In the genomic region with DNA sequence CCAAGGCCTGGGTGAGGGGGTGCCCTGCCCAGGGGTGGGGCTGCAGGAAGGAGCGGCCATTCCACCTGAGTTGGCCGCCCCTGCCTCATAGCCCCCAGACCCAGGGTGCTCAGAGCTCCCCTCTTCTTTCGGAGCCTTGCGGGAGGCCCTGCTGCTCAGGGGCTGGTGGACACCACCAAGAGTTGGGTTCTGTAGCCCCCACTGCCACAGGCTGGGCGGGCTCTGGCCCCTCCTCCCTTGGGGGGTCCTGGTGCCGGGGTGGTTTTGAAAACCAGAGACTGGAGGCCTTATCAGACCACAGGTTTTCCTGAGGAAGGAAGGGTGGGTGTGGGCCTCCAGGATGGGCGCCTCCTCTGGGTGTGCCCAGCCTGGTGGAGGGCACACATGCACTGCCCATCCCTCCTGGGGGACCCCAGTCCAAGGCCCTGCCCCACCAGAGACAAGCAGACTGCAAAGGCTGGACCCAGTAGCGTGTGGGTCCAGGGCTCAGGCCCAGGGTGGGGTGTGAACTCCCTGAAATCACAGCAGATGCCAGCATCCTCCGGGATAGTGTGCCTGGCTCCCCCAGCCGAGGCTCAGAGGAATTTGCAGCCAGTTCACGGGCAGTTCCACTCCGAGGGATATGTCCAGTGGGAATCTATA, we compare ENCODE assay signal across 20 cellular contexts. TPM values are rescaled to one million over a fixed set of nuclear protein-coding genes. Genes with fewer than 3 reads are reported as not detected.
"Had no signal": no experiment of that assay in that cellular context is flagged by ENCODE, and none has a peak within 500 bp of the region (broad histone marks: within the 10 kb centered on the region; RNA-seq: fewer than 3 reads in every experiment).

No MANE protein-coding gene starts in this region.

- H3K9me3 Mint-ChIP-seq: activated T-helper 1 cell treated with anti-CD3 and anti-CD28 coated beads, Interleukin-12 subunit alpha, Interleukin-12 subunit beta, Interleukin-2, Interleukin-4 antibody, amounts not matched to agents 30 ng/mL and 10 ng/mL and 1 ng/mL, durations not matched to agents 14 hours and 24 hours and 36 hours; natural killer cell had no signal

- DNase-seq: activated CD4-positive, alpha-beta T cell treated with anti-CD3 and anti-CD28 coated beads for 4 hours; activated CD8-positive, alpha-beta T cell treated with anti-CD3 and anti-CD28 coated beads, Interleukin-2, amount 10 ng/mL, durations not matched to agents 7 days and 5 days; activated naive CD4-positive, alpha-beta T cell; aorta; cortex of kidney; effector CD8-positive, alpha-beta T cell; gastrocnemius medialis; hippocampal formation; natural killer cell; ovary; SIG-M5; stimulated activated CD4-positive, alpha-beta T cell treated with anti-CD3 and anti-CD28 coated beads, Interleukin-4, amount 100 ng/mL, for 4 hours; stomach; WERI-Rb-1 had no signal

- H3K27ac ChIP-seq: ovary, stomach, thoracic aorta, WERI-Rb-1 had no signal

- H3K36me3 ChIP-seq: gastrocnemius medialis, ovary, stomach, thoracic aorta, WERI-Rb-1 had no signal

- H3K9me3 ChIP-seq: gastrocnemius medialis, ovary, stomach, thoracic aorta had no signal

- H3K4me3 ChIP-seq: gastrocnemius medialis, ovary, stomach, thoracic aorta had no signal

- H3K27me3 ChIP-seq: gastrocnemius medialis, ovary had no signal

- H3K4me3 Mint-ChIP-seq: activated CD8-positive, alpha-beta T cell treated with anti-CD3 and anti-CD28 coated beads, Interleukin-2, amount 10 ng/mL, durations not matched to agents 7 days and 5 days; activated T-helper 1 cell treated with anti-CD3 and anti-CD28 coated beads, Interleukin-12 subunit alpha, Interleukin-12 subunit beta, Interleukin-2, Interleukin-4 antibody, amounts not matched to agents 30 ng/mL and 10 ng/mL and 1 ng/mL, durations not matched to agents 14 hours and 24 hours and 36 hours; natural killer cell had no signal

- ATAC-seq: activated CD8-positive, alpha-beta T cell treated with anti-CD3 and anti-CD28 coated beads, Interleukin-2, amount 10 ng/mL, durations not matched to agents 7 days and 5 days; gastrocnemius medialis; natural killer cell had no signal

- H3K27ac Mint-ChIP-seq: activated CD8-positive, alpha-beta T cell treated with anti-CD3 and anti-CD28 coated beads, Interleukin-2, amount 10 ng/mL, durations not matched to agents 7 days and 5 days; activated T-helper 1 cell treated with anti-CD3 and anti-CD28 coated beads, Interleukin-12 subunit alpha, Interleukin-12 subunit beta, Interleukin-2, Interleukin-4 antibody, amounts not matched to agents 30 ng/mL and 10 ng/mL and 1 ng/mL, durations not matched to agents 14 hours and 24 hours and 36 hours; natural killer cell had no signal

- H3K36me3 Mint-ChIP-seq: natural killer cell had no signal

- H3K4me1 Mint-ChIP-seq: natural killer cell had no signal

RNA-seq across cellular contexts. Expression of gene ABHD16B, which starts 16.8 kb away (rescaled TPM):
- total RNA-seq: activated CD8-positive, alpha-beta T cell treated with anti-CD3 and anti-CD28 coated beads, Interleukin-2, amount 10 ng/mL, durations not matched to agents 7 days and 5 days; activated T-helper 1 cell treated with anti-CD3 and anti-CD28 coated beads, Interleukin-12 subunit alpha, Interleukin-12 subunit beta, Interleukin-2, Interleukin-4 antibody, amounts not matched to agents 30 ng/mL and 10 ng/mL and 1 ng/mL, durations not matched to agents 14 hours and 24 hours and 36 hours; aorta; gastrocnemius medialis; lung microvascular endothelial cell; mucosa of gallbladder; natural killer cell; ovary; skeletal muscle tissue; stomach; T-helper 2 cell treated with Interferon-gamma antibody and Interleukin-4, amounts not matched to agents 100 ng/mL and 5 ng/mL, for 36 hours; thoracic aorta had no signal
